9 cellular contexts compared by ENCODE assay signal in the genomic region with DNA sequence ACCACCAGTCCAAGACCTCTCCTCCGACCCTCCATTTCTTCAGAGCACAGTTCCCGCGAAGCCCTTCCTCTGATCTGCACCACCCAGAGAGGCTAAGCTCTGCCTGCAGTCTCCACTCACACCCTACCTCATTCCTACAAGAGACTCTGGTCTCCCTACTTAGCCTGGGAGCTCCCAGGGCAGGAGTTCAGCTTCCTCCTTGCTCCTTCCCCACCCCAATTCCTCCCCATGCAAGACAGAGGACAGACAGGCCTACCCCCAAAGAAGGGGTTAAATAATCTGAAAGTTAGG. TPM values are rescaled to one million over a fixed set of nuclear protein-coding genes. Genes with fewer than 3 reads are reported as not detected.
A peak's percentile ranks its signal among the peaks of the same experiment; 100 is the strongest.
DNase-seq lines count a peak whose midpoint lies in the region; ATAC-seq, FAIRE-seq and TF ChIP-seq lines count a peak whose summit lies in the region.
"Had no signal": no experiment of that assay in that cellular context is flagged by ENCODE, and none has a peak within 500 bp of the region (broad histone marks: within the 10 kb centered on the region; RNA-seq: fewer than 3 reads in every experiment).

No MANE protein-coding gene starts in this region.

- H3K36me3 ChIP-seq in tibial artery (no peaks in the 10 kb centered on the region), GM23338 (ENCODE audit: insufficient read depth) (no peaks in the 10 kb centered on the region)

- H3K79me2 ChIP-seq in GM23338 (replicated peaks; ENCODE audit: insufficient read depth), result no peaks in the 10 kb centered on the region

- H3K27me3 ChIP-seq in tibial artery, result no peaks in the 10 kb centered on the region
- H3K27me3 ChIP-seq in GM23338 (ENCODE audit: insufficient read depth), result no peaks in the 10 kb centered on the region

- peaks cover 6% of the 10 kb centered on the region for H3K27me3 Mint-ChIP-seq in GM23338 (ENCODE audit: insufficient read depth, low read depth, poor library complexity)

- ATAC-seq in GM19463 (IDR thresholded peaks at IDR 0.05; ENCODE audit: unreplicated experiment) (peak; percentile 3), HG03342 (IDR thresholded peaks at IDR 0.05; ENCODE audit: unreplicated experiment) (peak; percentile 9), esophagus mucosa (peak; percentile 17), GM23338 (no peak)

- H3K27ac Mint-ChIP-seq in GM23338, result no peak overlapping the region

- peaks cover 20% of the 10 kb centered on the region for H3K4me1 Mint-ChIP-seq in GM23338

- TF ChIP-seq POLR2A in GM12891 (IDR thresholded peaks at IDR 0.05; ENCODE audit: low read depth, low read length), result no peak

- H3K4me3 ChIP-seq in tibial artery (no peak overlapping the region), GM23338 (no peak overlapping the region)
- H3K4me3 ChIP-seq: SK-N-MC had no signal

- TF ChIP-seq CTCF in tibial artery (IDR thresholded peaks at IDR 0.05) (no peak), GM23338 (conservative IDR thresholded peaks at IDR 0.05; ENCODE audit: low read depth in 2 of 2) (no peak)

- no peak for DNase-seq in tibial artery
- no peak for DNase-seq in HuH-7 (ENCODE audit: low spot score)
- no peak for DNase-seq in GM23338 (ENCODE audit: low spot score)
- DNase-seq in GM12891 (ENCODE audit: insufficient read length, low spot score), result no peak

- H3K4me3 Mint-ChIP-seq in GM23338, result no peak overlapping the region

- H3F3A ChIP-seq in GM23338 (replicated peaks; ENCODE audit: low read depth), result no peaks in the 10 kb centered on the region

- 0 out of 2 replicates have a peak, but pooled peaks cover 5% of the 10 kb centered on the region for H3K9me2 ChIP-seq in GM23338 (ENCODE audit: insufficient read depth)

- no peaks in the 10 kb centered on the region for H4K20me1 ChIP-seq in GM23338 (replicated peaks; ENCODE audit: insufficient read depth)

- H2AFZ ChIP-seq in GM23338, result no peak overlapping the region

- no peak overlapping the region for H3K4me2 ChIP-seq in GM23338

- H3K9me3 ChIP-seq in tibial artery, result no peaks in the 10 kb centered on the region

- H3K36me3 Mint-ChIP-seq in GM23338 (ENCODE audit: low read depth), result no peaks in the 10 kb centered on the region

- FAIRE-seq in GM12891 (lab: Jason Lieb, UNC), result no peak

- H3K4me1 ChIP-seq in tibial artery (peaks cover 0 to 35% (median 20%) of the 10 kb centered on the region in 4 donors), GM23338 (ENCODE audit: insufficient read depth) (0 out of 2 replicates have a peak, but pooled peaks cover 2% of the 10 kb centered on the region)

- intact Hi-C loops in tibial artery (cut with DNase I; ENCODE audit: low total_unique reads), result no loop called here

- H3K27ac ChIP-seq in tibial artery, result peak overlapping the region; percentile 13 to 66
- no peak overlapping the region for H3K27ac ChIP-seq in GM23338 (ENCODE audit: low read depth)
- H3K27ac ChIP-seq: SK-N-MC had no signal

- H3K9me3 Mint-ChIP-seq in GM23338, result no peaks in the 10 kb centered on the region

TF ChIP-seq in GM23338, 12 proteins besides CTCF, POLR2A, EP300 and RAD21:
- no peak for TF ChIP-seq NANOG (IDR thresholded peaks at IDR 0.05; ENCODE audit: borderline replicate concordance)
- TF ChIP-seq STAT1 (IDR thresholded peaks at IDR 0.05; ENCODE audit: unreplicated experiment), result no peak
- no peak for TF ChIP-seq POLR2AphosphoS5 (IDR thresholded peaks at IDR 0.05; ENCODE audit: low read depth)
- no peak for TF ChIP-seq ETS1 (IDR thresholded peaks at IDR 0.05)
- no peak for TF ChIP-seq ZNF114 (CRISPR knock-in tag; IDR thresholded peaks at IDR 0.05)
- no peak for TF ChIP-seq REST (IDR thresholded peaks at IDR 0.05; ENCODE audit: unreplicated experiment)
- TF ChIP-seq EZH2phosphoT487 (IDR thresholded peaks at IDR 0.05; ENCODE audit: unreplicated experiment), result no peak
- no peak for TF ChIP-seq ZNF331 (CRISPR knock-in tag; IDR thresholded peaks at IDR 0.05; ENCODE audit: low read depth)
TF ChIP-seq in GM23338: peak in this region for 0.

TF ChIP-seq in GM12891, 5 proteins besides CTCF, POLR2A, EP300 and RAD21:
- TF ChIP-seq SPI1 (IDR thresholded peaks at IDR 0.05; ENCODE audit: low read depth, low read length), result no peak
- no peak for TF ChIP-seq TAF1 (IDR thresholded peaks at IDR 0.05; ENCODE audit: low read depth, low read length)
- TF ChIP-seq PAX5 (IDR thresholded peaks at IDR 0.05; ENCODE audit: insufficient read depth, low read length, severe bottlenecking), result no peak
- TF ChIP-seq POU2F2 (IDR thresholded peaks at IDR 0.05; ENCODE audit: low read depth, low read length), result no peak

RNA-seq across cellular contexts. Expression of gene VIPR1, which starts 12.6 kb away (rescaled TPM):
- total RNA-seq in esophagus mucosa, result 3.9 TPM
- 13.9 and 19.3 TPM in 2 replicates for total RNA-seq in GM23338 (2014; rRNA removed; shearing (Covaris generic))
- polyA plus RNA-seq in GM23338 (2016; fragmentation: Nextera tagmentation; extraction: Ambion mirVana), result 4.9 and 6.3 TPM in 2 replicates
- polyA plus RNA-seq in GM12891 (2012; ENCODE audit: low read depth, missing spikeins), result not detected
- total RNA-seq: myocyte had no signal
